1 cellular context compared by ENCODE assay signal in the genomic region with DNA sequence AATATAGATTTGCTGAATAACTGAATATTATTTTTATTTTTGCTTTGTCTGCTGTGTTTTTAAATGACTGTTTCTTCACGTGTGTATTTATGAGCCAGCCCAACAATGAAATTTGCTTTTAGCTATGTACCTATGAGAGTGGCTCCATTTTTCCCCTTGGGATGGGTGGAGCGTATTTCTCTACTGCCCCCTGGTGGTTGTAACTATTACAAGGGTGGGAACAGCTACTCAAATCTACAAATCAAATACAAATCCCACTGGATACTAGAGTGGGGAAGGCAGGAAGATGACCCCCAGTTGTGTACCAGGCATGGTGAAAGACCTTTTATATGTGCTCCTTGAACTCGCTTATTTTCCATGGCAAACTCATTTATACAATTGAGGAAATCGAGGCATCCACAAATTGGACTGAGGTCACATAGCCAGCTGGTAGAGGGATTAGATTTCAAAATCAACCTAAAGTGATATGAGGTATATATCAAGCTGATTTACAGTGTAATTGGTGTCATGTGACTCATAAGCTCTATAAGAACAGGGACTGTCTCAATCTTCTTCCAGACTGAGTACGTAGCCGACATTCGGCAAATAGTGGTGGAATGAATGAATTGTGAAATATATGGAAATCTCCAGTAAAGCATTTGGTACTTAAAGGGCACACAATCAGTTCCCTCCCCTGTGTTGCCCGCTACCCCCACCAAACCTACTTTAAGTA.
TF ChIP-seq lines count a peak whose summit lies in the region.

No MANE protein-coding gene starts in this region.

TF ChIP-seq in K562, 482 proteins besides CTCF, POLR2A, EP300 and RAD21 (continued from another document):
- no peak for TF ChIP-seq KLF1 (tag; IDR thresholded peaks at IDR 0.05)
- no peak for TF ChIP-seq TCFL5 (CRISPR knock-in tag; conservative IDR thresholded peaks at IDR 0.05)
- 0 out of 2 replicates have a peak, but pooled peaks have one; percentile 4 for TF ChIP-seq RAD51 (IDR thresholded peaks at IDR 0.05; ENCODE audit: borderline replicate concordance, low read depth)
- no peak for TF ChIP-seq ZNF253 (CRISPR knock-in tag; conservative IDR thresholded peaks at IDR 0.05)
- no peak for TF ChIP-seq ZNF3 (CRISPR knock-in tag; IDR thresholded peaks at IDR 0.05)
- TF ChIP-seq NFIC (IDR thresholded peaks at IDR 0.05) = no peak
- TF ChIP-seq, protein P1, sequence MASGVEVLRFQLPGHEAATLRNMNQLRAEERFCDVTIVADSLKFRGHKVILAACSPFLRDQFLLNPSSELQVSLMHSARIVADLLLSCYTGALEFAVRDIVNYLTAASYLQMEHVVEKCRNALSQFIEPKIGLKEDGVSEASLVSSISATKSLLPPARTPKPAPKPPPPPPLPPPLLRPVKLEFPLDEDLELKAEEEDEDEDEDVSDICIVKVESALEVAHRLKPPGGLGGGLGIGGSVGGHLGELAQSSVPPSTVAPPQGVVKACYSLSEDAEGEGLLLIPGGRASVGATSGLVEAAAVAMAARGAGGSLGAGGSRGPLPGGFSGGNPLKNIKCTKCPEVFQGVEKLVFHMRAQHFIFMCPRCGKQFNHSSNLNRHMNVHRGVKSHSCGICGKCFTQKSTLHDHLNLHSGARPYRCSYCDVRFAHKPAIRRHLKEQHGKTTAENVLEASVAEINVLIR (CRISPR knock-in tag; IDR thresholded peaks at IDR 0.05) = no peak
- TF ChIP-seq KLF13 (tag; IDR thresholded peaks at IDR 0.05; ENCODE audit: borderline replicate concordance, low read depth) = no peak
- no peak for TF ChIP-seq PML (IDR thresholded peaks at IDR 0.05; ENCODE audit: low read length)
- no peak for TF ChIP-seq DPF2 (IDR thresholded peaks at IDR 0.05)
- TF ChIP-seq ZNF146 (CRISPR knock-in tag; IDR thresholded peaks at IDR 0.05; ENCODE audit: unreplicated experiment) = no peak
- TF ChIP-seq DIDO1 (tag; IDR thresholded peaks at IDR 0.05; ENCODE audit: low read depth) = no peak
- TF ChIP-seq, protein P2, sequence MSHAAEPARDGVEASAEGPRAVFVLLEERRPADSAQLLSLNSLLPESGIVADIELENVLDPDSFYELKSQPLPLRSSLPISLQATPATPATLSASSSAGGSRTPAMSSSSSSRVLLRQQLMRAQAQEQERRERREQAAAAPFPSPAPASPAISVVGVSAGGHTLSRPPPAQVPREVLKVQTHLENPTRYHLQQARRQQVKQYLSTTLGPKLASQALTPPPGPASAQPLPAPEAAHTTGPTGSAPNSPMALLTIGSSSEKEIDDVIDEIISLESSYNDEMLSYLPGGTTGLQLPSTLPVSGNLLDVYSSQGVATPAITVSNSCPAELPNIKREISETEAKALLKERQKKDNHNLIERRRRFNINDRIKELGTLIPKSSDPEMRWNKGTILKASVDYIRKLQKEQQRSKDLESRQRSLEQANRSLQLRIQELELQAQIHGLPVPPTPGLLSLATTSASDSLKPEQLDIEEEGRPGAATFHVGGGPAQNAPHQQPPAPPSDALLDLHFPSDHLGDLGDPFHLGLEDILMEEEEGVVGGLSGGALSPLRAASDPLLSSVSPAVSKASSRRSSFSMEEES (CRISPR knock-in tag; IDR thresholded peaks at IDR 0.05) = peak; percentile 85
- TF ChIP-seq EWSR1 (IDR thresholded peaks at IDR 0.05; ENCODE audit: borderline replicate concordance, low read depth, partially characterized antibody) = no peak
- TF ChIP-seq NFATC3 (IDR thresholded peaks at IDR 0.05) = no peak
- TF ChIP-seq ZNF436 (CRISPR knock-in tag; IDR thresholded peaks at IDR 0.05) = no peak
- no peak for TF ChIP-seq SRSF9 (IDR thresholded peaks at IDR 0.05; ENCODE audit: borderline replicate concordance, low read depth, low read length)
- TF ChIP-seq, protein P3, sequence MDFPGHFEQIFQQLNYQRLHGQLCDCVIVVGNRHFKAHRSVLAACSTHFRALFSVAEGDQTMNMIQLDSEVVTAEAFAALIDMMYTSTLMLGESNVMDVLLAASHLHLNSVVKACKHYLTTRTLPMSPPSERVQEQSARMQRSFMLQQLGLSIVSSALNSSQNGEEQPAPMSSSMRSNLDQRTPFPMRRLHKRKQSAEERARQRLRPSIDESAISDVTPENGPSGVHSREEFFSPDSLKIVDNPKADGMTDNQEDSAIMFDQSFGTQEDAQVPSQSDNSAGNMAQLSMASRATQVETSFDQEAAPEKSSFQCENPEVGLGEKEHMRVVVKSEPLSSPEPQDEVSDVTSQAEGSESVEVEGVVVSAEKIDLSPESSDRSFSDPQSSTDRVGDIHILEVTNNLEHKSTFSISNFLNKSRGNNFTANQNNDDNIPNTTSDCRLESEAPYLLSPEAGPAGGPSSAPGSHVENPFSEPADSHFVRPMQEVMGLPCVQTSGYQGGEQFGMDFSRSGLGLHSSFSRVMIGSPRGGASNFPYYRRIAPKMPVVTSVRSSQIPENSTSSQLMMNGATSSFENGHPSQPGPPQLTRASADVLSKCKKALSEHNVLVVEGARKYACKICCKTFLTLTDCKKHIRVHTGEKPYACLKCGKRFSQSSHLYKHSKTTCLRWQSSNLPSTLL (IDR thresholded peaks at IDR 0.05) = no peak
- TF ChIP-seq ZNF184 (CRISPR knock-in tag; IDR thresholded peaks at IDR 0.05) = no peak
- TF ChIP-seq, protein P4, sequence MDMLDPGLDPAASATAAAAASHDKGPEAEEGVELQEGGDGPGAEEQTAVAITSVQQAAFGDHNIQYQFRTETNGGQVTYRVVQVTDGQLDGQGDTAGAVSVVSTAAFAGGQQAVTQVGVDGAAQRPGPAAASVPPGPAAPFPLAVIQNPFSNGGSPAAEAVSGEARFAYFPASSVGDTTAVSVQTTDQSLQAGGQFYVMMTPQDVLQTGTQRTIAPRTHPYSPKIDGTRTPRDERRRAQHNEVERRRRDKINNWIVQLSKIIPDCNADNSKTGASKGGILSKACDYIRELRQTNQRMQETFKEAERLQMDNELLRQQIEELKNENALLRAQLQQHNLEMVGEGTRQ (CRISPR knock-in tag; IDR thresholded peaks at IDR 0.05) = no peak
- no peak for TF ChIP-seq RNF2 (IDR thresholded peaks at IDR 0.05)
- no peak for TF ChIP-seq KHSRP (IDR thresholded peaks at IDR 0.05)
- TF ChIP-seq KLF16 (IDR thresholded peaks at IDR 0.05) = 0 out of 2 replicates have a peak, but pooled peaks have one; percentile 28
- TF ChIP-seq DDX20 (tag; IDR thresholded peaks at IDR 0.05; ENCODE audit: low read depth) = no peak
- TF ChIP-seq SAFB (IDR thresholded peaks at IDR 0.05; ENCODE audit: borderline replicate concordance, low read depth, low read length) = no peak
- TF ChIP-seq KLF10 (CRISPR knock-in tag; IDR thresholded peaks at IDR 0.05) = no peak
- TF ChIP-seq, protein P5, sequence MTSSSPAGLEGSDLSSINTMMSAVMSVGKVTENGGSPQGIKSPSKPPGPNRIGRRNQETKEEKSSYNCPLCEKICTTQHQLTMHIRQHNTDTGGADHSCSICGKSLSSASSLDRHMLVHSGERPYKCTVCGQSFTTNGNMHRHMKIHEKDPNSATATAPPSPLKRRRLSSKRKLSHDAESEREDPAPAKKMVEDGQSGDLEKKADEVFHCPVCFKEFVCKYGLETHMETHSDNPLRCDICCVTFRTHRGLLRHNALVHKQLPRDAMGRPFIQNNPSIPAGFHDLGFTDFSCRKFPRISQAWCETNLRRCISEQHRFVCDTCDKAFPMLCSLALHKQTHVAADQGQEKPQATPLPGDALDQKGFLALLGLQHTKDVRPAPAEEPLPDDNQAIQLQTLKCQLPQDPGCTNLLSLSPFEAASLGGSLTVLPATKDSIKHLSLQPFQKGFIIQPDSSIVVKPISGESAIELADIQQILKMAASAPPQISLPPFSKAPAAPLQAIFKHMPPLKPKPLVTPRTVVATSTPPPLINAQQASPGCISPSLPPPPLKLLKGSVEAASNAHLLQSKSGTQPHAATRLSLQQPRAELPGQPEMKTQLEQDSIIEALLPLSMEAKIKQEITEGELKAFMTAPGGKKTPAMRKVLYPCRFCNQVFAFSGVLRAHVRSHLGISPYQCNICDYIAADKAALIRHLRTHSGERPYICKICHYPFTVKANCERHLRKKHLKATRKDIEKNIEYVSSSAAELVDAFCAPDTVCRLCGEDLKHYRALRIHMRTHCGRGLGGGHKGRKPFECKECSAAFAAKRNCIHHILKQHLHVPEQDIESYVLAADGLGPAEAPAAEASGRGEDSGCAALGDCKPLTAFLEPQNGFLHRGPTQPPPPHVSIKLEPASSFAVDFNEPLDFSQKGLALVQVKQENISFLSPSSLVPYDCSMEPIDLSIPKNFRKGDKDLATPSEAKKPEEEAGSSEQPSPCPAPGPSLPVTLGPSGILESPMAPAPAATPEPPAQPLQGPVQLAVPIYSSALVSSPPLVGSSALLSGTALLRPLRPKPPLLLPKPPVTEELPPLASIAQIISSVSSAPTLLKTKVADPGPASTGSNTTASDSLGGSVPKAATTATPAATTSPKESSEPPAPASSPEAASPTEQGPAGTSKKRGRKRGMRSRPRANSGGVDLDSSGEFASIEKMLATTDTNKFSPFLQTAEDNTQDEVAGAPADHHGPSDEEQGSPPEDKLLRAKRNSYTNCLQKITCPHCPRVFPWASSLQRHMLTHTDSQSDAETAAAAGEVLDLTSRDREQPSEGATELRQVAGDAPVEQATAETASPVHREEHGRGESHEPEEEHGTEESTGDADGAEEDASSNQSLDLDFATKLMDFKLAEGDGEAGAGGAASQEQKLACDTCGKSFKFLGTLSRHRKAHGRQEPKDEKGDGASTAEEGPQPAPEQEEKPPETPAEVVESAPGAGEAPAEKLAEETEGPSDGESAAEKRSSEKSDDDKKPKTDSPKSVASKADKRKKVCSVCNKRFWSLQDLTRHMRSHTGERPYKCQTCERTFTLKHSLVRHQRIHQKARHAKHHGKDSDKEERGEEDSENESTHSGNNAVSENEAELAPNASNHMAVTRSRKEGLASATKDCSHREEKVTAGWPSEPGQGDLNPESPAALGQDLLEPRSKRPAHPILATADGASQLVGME (CRISPR knock-in tag; IDR thresholded peaks at IDR 0.05) = no peak
- TF ChIP-seq ZNF79 (CRISPR knock-in tag; IDR thresholded peaks at IDR 0.05; ENCODE audit: low read depth) = no peak
- TF ChIP-seq ZNF57 (CRISPR knock-in tag; IDR thresholded peaks at IDR 0.05) = no peak
- TF ChIP-seq SMC3 (conservative IDR thresholded peaks at IDR 0.05; ENCODE audit: insufficient read depth, low read depth, low read length) = peak; percentile 63
- 0 out of 2 replicates have a peak, but pooled peaks have one; percentile 20 for TF ChIP-seq ARID2 (IDR thresholded peaks at IDR 0.05)
- TF ChIP-seq ELF2 (CRISPR knock-in tag; IDR thresholded peaks at IDR 0.05) = no peak
- no peak for TF ChIP-seq RBBP5 (IDR thresholded peaks at IDR 0.05; ENCODE audit: borderline replicate concordance, insufficient read depth, low read length, poor library complexity, severe bottlenecking)
- no peak for TF ChIP-seq CEBPG (CRISPR knock-in tag; IDR thresholded peaks at IDR 0.05)
- no peak for TF ChIP-seq CEBPG (tag; conservative IDR thresholded peaks at IDR 0.05 in 1 of 2, IDR thresholded peaks at IDR 0.05 in 1 of 2)
- TF ChIP-seq, protein P6, sequence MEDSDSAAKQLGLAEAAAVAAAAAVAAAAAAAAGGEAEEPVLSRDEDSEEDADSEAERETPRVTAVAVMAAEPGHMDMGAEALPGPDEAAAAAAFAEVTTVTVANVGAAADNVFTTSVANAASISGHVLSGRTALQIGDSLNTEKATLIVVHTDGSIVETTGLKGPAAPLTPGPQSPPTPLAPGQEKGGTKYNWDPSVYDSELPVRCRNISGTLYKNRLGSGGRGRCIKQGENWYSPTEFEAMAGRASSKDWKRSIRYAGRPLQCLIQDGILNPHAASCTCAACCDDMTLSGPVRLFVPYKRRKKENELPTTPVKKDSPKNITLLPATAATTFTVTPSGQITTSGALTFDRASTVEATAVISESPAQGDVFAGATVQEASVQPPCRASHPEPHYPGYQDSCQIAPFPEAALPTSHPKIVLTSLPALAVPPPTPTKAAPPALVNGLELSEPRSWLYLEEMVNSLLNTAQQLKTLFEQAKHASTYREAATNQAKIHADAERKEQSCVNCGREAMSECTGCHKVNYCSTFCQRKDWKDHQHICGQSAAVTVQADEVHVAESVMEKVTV (CRISPR knock-in tag; IDR thresholded peaks at IDR 0.05) = peak; percentile 57
- TF ChIP-seq, protein P7, sequence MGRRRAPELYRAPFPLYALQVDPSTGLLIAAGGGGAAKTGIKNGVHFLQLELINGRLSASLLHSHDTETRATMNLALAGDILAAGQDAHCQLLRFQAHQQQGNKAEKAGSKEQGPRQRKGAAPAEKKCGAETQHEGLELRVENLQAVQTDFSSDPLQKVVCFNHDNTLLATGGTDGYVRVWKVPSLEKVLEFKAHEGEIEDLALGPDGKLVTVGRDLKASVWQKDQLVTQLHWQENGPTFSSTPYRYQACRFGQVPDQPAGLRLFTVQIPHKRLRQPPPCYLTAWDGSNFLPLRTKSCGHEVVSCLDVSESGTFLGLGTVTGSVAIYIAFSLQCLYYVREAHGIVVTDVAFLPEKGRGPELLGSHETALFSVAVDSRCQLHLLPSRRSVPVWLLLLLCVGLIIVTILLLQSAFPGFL (CRISPR knock-in tag; IDR thresholded peaks at IDR 0.05) = no peak
- TF ChIP-seq NRF1 (conservative IDR thresholded peaks at IDR 0.05 in 1 of 2, IDR thresholded peaks at IDR 0.05 in 1 of 2) = no peak
- TF ChIP-seq, protein P8, sequence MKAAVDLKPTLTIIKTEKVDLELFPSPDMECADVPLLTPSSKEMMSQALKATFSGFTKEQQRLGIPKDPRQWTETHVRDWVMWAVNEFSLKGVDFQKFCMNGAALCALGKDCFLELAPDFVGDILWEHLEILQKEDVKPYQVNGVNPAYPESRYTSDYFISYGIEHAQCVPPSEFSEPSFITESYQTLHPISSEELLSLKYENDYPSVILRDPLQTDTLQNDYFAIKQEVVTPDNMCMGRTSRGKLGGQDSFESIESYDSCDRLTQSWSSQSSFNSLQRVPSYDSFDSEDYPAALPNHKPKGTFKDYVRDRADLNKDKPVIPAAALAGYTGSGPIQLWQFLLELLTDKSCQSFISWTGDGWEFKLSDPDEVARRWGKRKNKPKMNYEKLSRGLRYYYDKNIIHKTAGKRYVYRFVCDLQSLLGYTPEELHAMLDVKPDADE (conservative IDR thresholded peaks at IDR 0.05; ENCODE audit: control insufficient read depth, low read depth, low read length) = no peak
- TF ChIP-seq YBX1 (IDR thresholded peaks at IDR 0.05) = no peak
- TF ChIP-seq EGR1 (conservative IDR thresholded peaks at IDR 0.05) = no peak
- TF ChIP-seq PCBP1 (IDR thresholded peaks at IDR 0.05; ENCODE audit: low read depth, low read length, poor library complexity, severe bottlenecking) = no peak
- no peak for TF ChIP-seq ZNF24 (IDR thresholded peaks at IDR 0.05)
- no peak for TF ChIP-seq TAF9B (IDR thresholded peaks at IDR 0.05; ENCODE audit: partially characterized antibody)
- no peak for TF ChIP-seq U2AF1 (optimal IDR thresholded peaks at IDR 0.05; ENCODE audit: low read depth, low read length)
- TF ChIP-seq, protein P9, sequence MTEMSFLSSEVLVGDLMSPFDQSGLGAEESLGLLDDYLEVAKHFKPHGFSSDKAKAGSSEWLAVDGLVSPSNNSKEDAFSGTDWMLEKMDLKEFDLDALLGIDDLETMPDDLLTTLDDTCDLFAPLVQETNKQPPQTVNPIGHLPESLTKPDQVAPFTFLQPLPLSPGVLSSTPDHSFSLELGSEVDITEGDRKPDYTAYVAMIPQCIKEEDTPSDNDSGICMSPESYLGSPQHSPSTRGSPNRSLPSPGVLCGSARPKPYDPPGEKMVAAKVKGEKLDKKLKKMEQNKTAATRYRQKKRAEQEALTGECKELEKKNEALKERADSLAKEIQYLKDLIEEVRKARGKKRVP (CRISPR knock-in tag; IDR thresholded peaks at IDR 0.05) = no peak
- TF ChIP-seq E2F3 (CRISPR knock-in tag; IDR thresholded peaks at IDR 0.05) = no peak
TF ChIP-seq in K562: peak in this region for 6.
